Comparison of ENCODE assay signal across 8 cellular contexts in genomic region chr7:43586251-43586900, GRCh38. TPM values are rescaled to one million over a fixed set of nuclear protein-coding genes. Genes with fewer than 3 reads are reported as not detected.
DNase-seq lines count a peak whose midpoint lies in the region; ATAC-seq and TF ChIP-seq lines count a peak whose summit lies in the region.
"Had no signal": no experiment of that assay in that cellular context is flagged by ENCODE, and none has a peak within 500 bp of the region (broad histone marks: within the 10 kb centered on the region; RNA-seq: fewer than 3 reads in every experiment).

No MANE protein-coding gene starts in this region.

- 0 out of 2 replicates have a peak, but pooled peaks cover 8% of the 10 kb centered on the region for H3K36me3 ChIP-seq in PC-3 (ENCODE audit: low read depth, low read length)
- H3K36me3 ChIP-seq in skeletal muscle satellite cell (ENCODE audit: insufficient read depth, low read length): peaks cover 7% of the 10 kb centered on the region
- no peaks in the 10 kb centered on the region for H3K36me3 ChIP-seq in vagina

- no peaks in the 10 kb centered on the region for H3K9me2 ChIP-seq in PC-3 (replicated peaks; ENCODE audit: low read length)

- BruUV-seq in PC-3 (replicated peaks; lab: Mats Ljungman, UMichigan): no TSS peak

- DNase-seq in GM12864 (ENCODE audit: low read depth): no peak
- DNase-seq in PC-3: peak; percentile 86
- DNase-seq in cardiac fibroblast (ENCODE audit: low read depth in 2 of 2): peak; percentile 32 to 61
- no peak for DNase-seq in vagina (ENCODE audit: extremely low spot score in 2 of 2)
- DNase-seq in HuH-7.5 (ENCODE audit: low spot score): no peak
- no peak for DNase-seq in AG20443 (ENCODE audit: low spot score)
- DNase-seq: NCI-H187 treated with DMSO at 0.1 percent for 48 hours had no signal

- TF ChIP-seq CTCF in GM12864 (IDR thresholded peaks at IDR 0.05; ENCODE audit: low read depth, low read length, missing control alignments): no peak
- no peak for TF ChIP-seq CTCF in PC-3 (conservative IDR thresholded peaks at IDR 0.05; ENCODE audit: low read depth, low read length)
- no peak for TF ChIP-seq CTCF in cardiac fibroblast (IDR thresholded peaks at IDR 0.05; ENCODE audit: low read depth, low read length)
- TF ChIP-seq CTCF in vagina (IDR thresholded peaks at IDR 0.05): no peak

- ATAC-seq in PC-3: peak; percentile 41

- CTCF ChIA-PET in PC-3 (lab: Charles Lee): no interaction called here

- TF ChIP-seq POLR2A in vagina (IDR thresholded peaks at IDR 0.05): no peak

- H3K27me3 ChIP-seq in PC-3 (ENCODE audit: low read length) (no peaks in the 10 kb centered on the region), skeletal muscle satellite cell (ENCODE audit: control insufficient read depth, insufficient read depth, low read length) (peaks cover 7% of the 10 kb centered on the region), vagina (no peaks in the 10 kb centered on the region)

- H3K9ac ChIP-seq in PC-3 (ENCODE audit: low read length) (peak overlapping the region; percentile 90), skeletal muscle satellite cell (ENCODE audit: low read depth, low read length) (peak overlapping the region; percentile 11)

- H3K4me1 ChIP-seq in PC-3 (ENCODE audit: insufficient read depth, low read length) (peaks cover 51% of the 10 kb centered on the region), skeletal muscle satellite cell (ENCODE audit: control insufficient read depth, insufficient read depth, low read length) (peaks cover 13% of the 10 kb centered on the region), vagina (peaks cover 47% of the 10 kb centered on the region)

- H3K4me2 ChIP-seq in PC-3 (ENCODE audit: low read length): peak overlapping the region; percentile 84
- peak overlapping the region; percentile 86 for H3K4me2 ChIP-seq in skeletal muscle satellite cell (ENCODE audit: low read length)

- POLR2A ChIA-PET in PC-3 (lab: Charles Lee; ENCODE audit: unreplicated experiment): interaction anchor here (0.6 to 0.7 kb wide), 2 partner anchors 90 to 283 kb away, joined by 3 to 5 read pairs; no protein-coding TSS in a partner anchor

- H3K4me3 ChIP-seq in GM12864 (ENCODE audit: low read depth, low read length) (peak overlapping the region; percentile 100), PC-3 (ENCODE audit: low read length) (peak overlapping the region; percentile 95), cardiac fibroblast (replicated peaks in 1 of 2; ENCODE audit: low read depth in 2 of 2, low read length in 2 of 2) (no peak overlapping the region), skeletal muscle satellite cell (ENCODE audit: low read length) (peak overlapping the region; percentile 91), vagina (no peak overlapping the region)

- H4K20me1 ChIP-seq in PC-3 (ENCODE audit: low read length): peaks cover 73% of the 10 kb centered on the region

- intact Hi-C loops in PC-3 (cut with micrococcal nuclease): loop anchor here (1.0 to 2.0 kb wide), 3 partner anchors 32 to 88 kb away; no protein-coding TSS in a partner anchor
- intact Hi-C loops in vagina (cut with DNase I): loop anchor here (10.0 kb wide), 2 partner anchors 58 to 248 kb away; no protein-coding TSS in a partner anchor

- H3F3A ChIP-seq in PC-3 (ENCODE audit: low read length, unreplicated experiment): no peaks in the 10 kb centered on the region

- peak overlapping the region; percentile 74 for H3K27ac ChIP-seq in PC-3 (ENCODE audit: low read length)
- no peak overlapping the region for H3K27ac ChIP-seq in vagina

- no peak overlapping the region for H2AFZ ChIP-seq in PC-3 (ENCODE audit: low read length)

- H3K9me3 ChIP-seq in PC-3 (ENCODE audit: low read length): no peaks in the 10 kb centered on the region
- H3K9me3 ChIP-seq in skeletal muscle satellite cell (replicated peaks; ENCODE audit: low read length): no peaks in the 10 kb centered on the region
- no peaks in the 10 kb centered on the region for H3K9me3 ChIP-seq in vagina

- peaks cover 85% of the 10 kb centered on the region for H3K79me2 ChIP-seq in PC-3 (ENCODE audit: low read length)

RNA-seq across cellular contexts. Expression of gene STK17A, which starts 3.5 kb away (rescaled TPM):
- 75.4 and 82.5 TPM in 2 replicates for total RNA-seq in PC-3 (2014; rRNA removed)
- 62.1 and 84.5 TPM in 2 replicates for total RNA-seq in skeletal muscle satellite cell (2012; rRNA removed)
- total RNA-seq in vagina: 16.7 TPM

Comparison
In these comparisons a context has a peak if more than half of its experiments do, and no peak if none do; other contexts are left out.
1. DNase-seq: peak in PC-3 (single experiment) and cardiac fibroblast (2 of 2); none in GM12864 (single experiment), vagina (0 of 2), HuH-7.5 (single experiment) and AG20443 (single experiment).
2. H3K4me3 ChIP-seq: peak in GM12864 (single experiment), PC-3 (single experiment) and skeletal muscle satellite cell (single experiment); none in cardiac fibroblast (0 of 2) and vagina (0 of 2).